ENCODE assay signal across 13 cellular contexts in genomic region chr4:25457053-25457715, GRCh38.
DNase-seq lines count a peak whose midpoint lies in the region; ATAC-seq and TF ChIP-seq lines count a peak whose summit lies in the region.
"Had no signal": no experiment of that assay in that cellular context is flagged by ENCODE, and none has a peak within 500 bp of the region (broad histone marks: within the 10 kb centered on the region; RNA-seq: fewer than 3 reads in every experiment).

No MANE protein-coding gene starts in this region.

- H2AFZ ChIP-seq in mesenchymal stem cell (ENCODE audit: low read depth, low read length) = no peak overlapping the region

- H3K27ac ChIP-seq in mesenchymal stem cell (ENCODE audit: low read length, poor library complexity, severe bottlenecking) = no peak overlapping the region
- H3K27ac ChIP-seq: cardiac muscle cell had no signal

- peak overlapping the region; percentile 85 for H4K8ac ChIP-seq in mesenchymal stem cell (ENCODE audit: low read length)

- no peak overlapping the region for H2BK15ac ChIP-seq in mesenchymal stem cell (ENCODE audit: low read depth, poor library complexity, severe bottlenecking)

- H3K9me3 ChIP-seq in mesenchymal stem cell (ENCODE audit: control insufficient read depth, low read length) = no peaks in the 10 kb centered on the region

- WGBS in mesenchymal stem cell = 56% methylated on average over 3 of the region's 3 CpGs

- no peaks in the 10 kb centered on the region for H3K9me3 Mint-ChIP-seq in natural killer cell

- H2AK5ac ChIP-seq in mesenchymal stem cell (ENCODE audit: low read length, severe bottlenecking) = no peak overlapping the region

- H3K4me3 Mint-ChIP-seq in natural killer cell = no peak overlapping the region

- no peak for TF ChIP-seq CTCF in choroid plexus epithelial cell (conservative IDR thresholded peaks at IDR 0.05; ENCODE audit: low read depth, low read length)
- no peak for TF ChIP-seq CTCF in natural killer cell (IDR thresholded peaks at IDR 0.05)
- TF ChIP-seq CTCF in GM20000 (IDR thresholded peaks at IDR 0.05; ENCODE audit: extremely low read depth, missing control alignments) = no peak
- TF ChIP-seq CTCF in GM10248 (IDR thresholded peaks at IDR 0.05; ENCODE audit: control extremely low read depth, extremely low read depth, low read depth, missing control alignments) = no peak

- no peaks in the 10 kb centered on the region for H3K4me1 Mint-ChIP-seq in natural killer cell

- CTCF ChIA-PET in GM10248 (lab: Yijun Ruan, JAX) = interaction anchor here (1.3 kb wide), 1 partner anchor 10 kb away, joined by 3 read pairs; no protein-coding TSS in a partner anchor

- no peaks in the 10 kb centered on the region for H3K79me1 ChIP-seq in mesenchymal stem cell (replicated peaks; ENCODE audit: low read length, poor library complexity, severe bottlenecking)

- no peak overlapping the region for H3K4ac ChIP-seq in mesenchymal stem cell (ENCODE audit: low read depth in 1 of 2, low read length in 2 of 2)

- H3K27me3 ChIP-seq in mesenchymal stem cell (ENCODE audit: control insufficient read depth in 1 of 2, insufficient read depth in 1 of 2, low read length in 2 of 2) = no peaks in the 10 kb centered on the region
- H3K27me3 ChIP-seq: cardiac muscle cell had no signal

- POLR2A ChIA-PET in GM10248 (lab: Yijun Ruan, JAX) = no interaction called here

- H3K9ac ChIP-seq in mesenchymal stem cell (ENCODE audit: low read length) = no peak overlapping the region

- H3K23ac ChIP-seq in mesenchymal stem cell (ENCODE audit: low read length in 2 of 2) = no peak overlapping the region

- H3K4me2 ChIP-seq in mesenchymal stem cell (ENCODE audit: low read length, poor library complexity, severe bottlenecking) = no peak overlapping the region

- H3K18ac ChIP-seq in mesenchymal stem cell (ENCODE audit: low read depth in 1 of 2, low read length in 2 of 2) = no peak overlapping the region

- H4K91ac ChIP-seq in mesenchymal stem cell (ENCODE audit: low read length) = no peak overlapping the region

- no peaks in the 10 kb centered on the region for H3K36me3 Mint-ChIP-seq in natural killer cell

- ATAC-seq in natural killer cell = no peak

- no peak overlapping the region for H2BK12ac ChIP-seq in mesenchymal stem cell (ENCODE audit: low read length in 2 of 2)

- peaks cover 0 to 2% of the 10 kb centered on the region in 2 donors for H3K27me3 Mint-ChIP-seq in natural killer cell (ENCODE audit: low read depth in 2 of 2)

- H2BK5ac ChIP-seq in mesenchymal stem cell (ENCODE audit: low read depth, low read length, poor library complexity, severe bottlenecking) = no peak overlapping the region

- DNase-seq in Daoy (ENCODE audit: low read depth) (peak; percentile 57), M059J (ENCODE audit: low read depth) (peak; percentile 29), choroid plexus epithelial cell (ENCODE audit: low read depth) (peak; percentile 43), mesenchymal stem cell (peak; percentile 44), natural killer cell (no peak), GM20000 (ENCODE audit: low spot score) (no peak), C1 segment of cervical spinal cord (lab: John Stamatoyannopoulos, UW) (no peak), GM10248 (ENCODE audit: extremely low spot score) (no peak)
- DNase-seq: activated CD4-positive, alpha-beta T cell treated with anti-CD3 and anti-CD28 coated beads for 4 hours; NCI-H1105; NCI-H748 treated with DMSO at 0.1 percent for 48 hours; retina had no signal

- H3K36me3 ChIP-seq in mesenchymal stem cell (ENCODE audit: control insufficient read depth in 1 of 2, insufficient read depth in 2 of 2, low read depth in 1 of 2, low read length in 2 of 2) = no peaks in the 10 kb centered on the region
- H3K36me3 ChIP-seq: cardiac muscle cell had no signal

- H3K4me3 ChIP-seq in choroid plexus epithelial cell (ENCODE audit: low read depth, low read length) (no peak overlapping the region), mesenchymal stem cell (ENCODE audit: insufficient read depth in 1 of 2, low read depth in 1 of 2, low read length in 2 of 2) (no peak overlapping the region)
- H3K4me3 ChIP-seq: cardiac muscle cell had no signal

- H3K27ac Mint-ChIP-seq in natural killer cell = no peak overlapping the region

- intact Hi-C loops in natural killer cell (cut with micrococcal nuclease) = no loop called here

- no peaks in the 10 kb centered on the region for H3K4me1 ChIP-seq in mesenchymal stem cell (ENCODE audit: control insufficient read depth, insufficient read depth, low read depth, low read length)

- H3K14ac ChIP-seq in mesenchymal stem cell (ENCODE audit: low read length in 2 of 2) = no peak overlapping the region

- no peak overlapping the region for H2BK120ac ChIP-seq in mesenchymal stem cell (ENCODE audit: low read depth, low read length)

Comparison
In these comparisons a context has a peak if more than half of its experiments do, and no peak if none do; other contexts are left out.
1. DNase-seq: peak in Daoy (single experiment), M059J (single experiment), choroid plexus epithelial cell (single experiment) and mesenchymal stem cell (single experiment); none in natural killer cell (single experiment), GM20000 (single experiment), C1 segment of cervical spinal cord (0 of 14) and GM10248 (single experiment).